ENCODE assay signal across 24 cellular contexts in the genomic region with DNA sequence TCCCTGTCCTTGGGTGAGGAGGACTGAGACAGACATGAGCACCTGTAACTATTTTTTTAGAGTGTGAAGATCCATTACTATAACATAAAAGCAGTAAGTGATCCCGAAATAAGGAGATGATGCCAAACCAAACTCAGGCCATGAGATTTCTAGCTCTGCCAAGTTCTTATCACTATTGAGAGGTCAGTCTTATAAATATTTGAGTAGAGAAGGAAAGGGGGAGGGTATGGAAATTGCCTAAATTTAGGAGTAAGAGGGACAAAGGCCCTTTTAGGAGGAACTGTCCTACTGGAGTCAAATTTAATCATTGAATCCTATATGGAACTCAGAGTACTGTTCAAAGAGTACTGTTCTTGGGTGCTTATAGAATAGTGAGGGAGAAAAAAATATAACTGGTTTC.
DNase-seq lines count a peak whose midpoint lies in the region; ATAC-seq, FAIRE-seq and TF ChIP-seq lines count a peak whose summit lies in the region.
"Had no signal": no experiment of that assay in that cellular context is flagged by ENCODE, and none has a peak within 500 bp of the region (broad histone marks: within the 10 kb centered on the region; RNA-seq: fewer than 3 reads in every experiment).

No MANE protein-coding gene starts in this region.

- H3K9me3 ChIP-seq in liver (ENCODE audit: control insufficient read depth in 4 of 4, low read length in 3 of 4) (no peaks in the 10 kb centered on the region), HepG2 (ENCODE audit: low read length) (no peaks in the 10 kb centered on the region), H9 (ENCODE audit: control insufficient read depth, low read depth, low read length) (no peaks in the 10 kb centered on the region)
- H3K9me3 ChIP-seq: A549; BE2C; BLaER1 treated with 17β-estradiol and CSF1 and Interleukin-3, amounts not matched to agents 10 nM and 100 nM had no signal

- H3K56ac ChIP-seq in H9 (ENCODE audit: insufficient read length, low read depth, low read length) = no peak overlapping the region

- H2BK5ac ChIP-seq in H9 (ENCODE audit: insufficient read length, low read length) = no peak overlapping the region

- H3K36me3 ChIP-seq in liver (ENCODE audit: control insufficient read depth in 4 of 4, insufficient read depth in 3 of 4, low read depth in 1 of 4, low read length in 3 of 4) (no peaks in the 10 kb centered on the region), HepG2 (replicated peaks in 1 of 2; ENCODE audit: control insufficient read depth in 1 of 2, insufficient read depth in 2 of 2, low read length in 2 of 2) (no peaks in the 10 kb centered on the region)
- H3K36me3 ChIP-seq: BE2C; BLaER1 treated with 17β-estradiol and CSF1 and Interleukin-3, amounts not matched to agents 10 nM and 100 nM had no signal

- H3K36me3 Mint-ChIP-seq in H9 (ENCODE audit: insufficient read depth in 1 of 3, low read depth in 3 of 3) (peaks cover 0 to 5% (median 4%) of the 10 kb centered on the region in 3 experiments; a peak in 4 of 7 replicates), chondrocyte (ENCODE audit: low read depth) (no peaks in the 10 kb centered on the region)
- H3K36me3 Mint-ChIP-seq: CD14-positive monocyte; CD8-positive, alpha-beta memory T cell had no signal

- no peaks in the 10 kb centered on the region for H3K79me2 ChIP-seq in HepG2 (ENCODE audit: insufficient read depth, low read length)
- H3K79me2 ChIP-seq in H9 (ENCODE audit: insufficient read depth, low read length) = no peaks in the 10 kb centered on the region

- TF ChIP-seq EP300 in HepG2 (IDR thresholded peaks at IDR 0.05; ENCODE audit: low read depth in 2 of 2, low read length in 2 of 2) = no peak
- TF ChIP-seq EP300 in HepG2 (CRISPR knock-in tag; IDR thresholded peaks at IDR 0.05; ENCODE audit: borderline replicate concordance) = no peak

- H3K4me3 ChIP-seq in liver (ENCODE audit: low read depth in 1 of 3, low read length in 3 of 3) = no peak overlapping the region
- no peak overlapping the region for H3K4me3 ChIP-seq in HepG2 (replicated peaks in 1 of 3; ENCODE audit: insufficient read depth in 1 of 3, low read depth in 2 of 3, low read length in 3 of 3)
- H3K4me3 ChIP-seq: A549; BLaER1 treated with 17β-estradiol and CSF1 and Interleukin-3, amounts not matched to agents 10 nM and 100 nM; GM12878; GM23248 had no signal

- H3T11ph ChIP-seq in H9 (ENCODE audit: low read length) = no peak overlapping the region

- no peak overlapping the region for H2AK5ac ChIP-seq in H9 (ENCODE audit: insufficient read length, low read length)

- H3K27me3 ChIP-seq in liver (ENCODE audit: control insufficient read depth in 4 of 4, insufficient read depth in 4 of 4, low read length in 3 of 4) (no peaks in the 10 kb centered on the region), HepG2 (ENCODE audit: control insufficient read depth in 1 of 2, insufficient read depth in 2 of 2, low read length in 2 of 2) (no peaks in the 10 kb centered on the region), H9 (ENCODE audit: insufficient read depth, low read length) (no peaks in the 10 kb centered on the region)
- H3K27me3 ChIP-seq: BE2C; BLaER1 treated with 17β-estradiol and CSF1 and Interleukin-3, amounts not matched to agents 10 nM and 100 nM had no signal

- ATAC-seq in HepG2 = no peak
- ATAC-seq: A549, GM12878 had no signal

- H3K9me3 Mint-ChIP-seq in H9 (peaks cover 0 to 3% of the 10 kb centered on the region in 2 experiments; a peak in 2 of 5 replicates), chondrocyte (ENCODE audit: low read depth) (no peaks in the 10 kb centered on the region)

- FAIRE-seq in HepG2 (lab: Jason Lieb, UNC) (no peak), H54 (lab: Jason Lieb, UNC) (no peak)
- FAIRE-seq: A549, GM12878, GM19239 had no signal

- intact Hi-C loops in HepG2 (cut with micrococcal nuclease; ENCODE audit: unreplicated experiment) = no loop called here

- CTCF ChIA-PET in HepG2 (lab: Yijun Ruan, JAX; ENCODE audit: low intra/inter-chr PET ratio, low total read pairs) = no interaction called here

- no peak for TF ChIP-seq CTCF in liver (IDR thresholded peaks at IDR 0.05; ENCODE audit: low read depth, low read length, missing input control)
- no peak for TF ChIP-seq CTCF in HepG2 (CRISPR knock-in tag; IDR thresholded peaks at IDR 0.05)
- TF ChIP-seq CTCF in H9 (conservative IDR thresholded peaks at IDR 0.05) = no peak
- TF ChIP-seq CTCF in chondrocyte (IDR thresholded peaks at IDR 0.05) = no peak

- TF ChIP-seq RAD21 in liver (IDR thresholded peaks at IDR 0.05) (no peak), HepG2 (CRISPR knock-in tag; IDR thresholded peaks at IDR 0.05) (no peak)

- no peaks in the 10 kb centered on the region for H3K79me1 ChIP-seq in H9 (ENCODE audit: insufficient read depth, low read depth, low read length, poor library complexity, severe bottlenecking)

- H3K27me3 Mint-ChIP-seq in H9 (ENCODE audit: low read depth) (no peaks in the 10 kb centered on the region), chondrocyte (ENCODE audit: low read depth) (no peaks in the 10 kb centered on the region)
- H3K27me3 Mint-ChIP-seq: CD4-positive, alpha-beta T cell had no signal

- TF ChIP-seq POLR2A in HepG2 (IDR thresholded peaks at IDR 0.05; ENCODE audit: insufficient read depth in 1 of 2, low read depth in 2 of 2, low read length in 2 of 2) (no peak), H54 (IDR thresholded peaks at IDR 0.05; ENCODE audit: low read depth, low read length) (no peak)

- no peak overlapping the region for H3K14ac ChIP-seq in H9 (ENCODE audit: insufficient read depth, low read length)

- H3K27ac ChIP-seq in liver (ENCODE audit: low read depth in 1 of 2, low read length in 2 of 2) (no peak overlapping the region), HepG2 (ENCODE audit: extremely low read length, insufficient read depth, low read length) (no peak overlapping the region), H9 (ENCODE audit: insufficient read length, low read depth, low read length) (no peak overlapping the region)
- H3K27ac ChIP-seq: A549; BLaER1 treated with 17β-estradiol and CSF1 and Interleukin-3, amounts not matched to agents 10 nM and 100 nM; GM23248 had no signal

- POLR2A ChIA-PET in HepG2 (lab: Yijun Ruan, JAX) = no interaction called here

- H2AFZ ChIP-seq in HepG2 (ENCODE audit: low read length) = no peak overlapping the region
- H2AFZ ChIP-seq in H9 (ENCODE audit: low read length) = no peak overlapping the region
- H2AFZ ChIP-seq: GM23248 had no signal

- H2BK120ac ChIP-seq in H9 (ENCODE audit: low read depth, low read length, poor library complexity, severe bottlenecking) = no peak overlapping the region

- no peak overlapping the region for H3K23ac ChIP-seq in H9 (ENCODE audit: insufficient read length, low read depth, low read length)

- DNase-seq in HepG2 (ENCODE audit: low spot score) = no peak
- no peak for DNase-seq in H9
- DNase-seq in astrocyte of the hippocampus (ENCODE audit: low read depth, low spot score) = peak; percentile 11
- DNase-seq in chondrocyte (ENCODE audit: low spot score) = no peak
- DNase-seq in H54 (ENCODE audit: insufficient read length, low spot score) = no peak
- DNase-seq in OCI-M1 (lab: John Stamatoyannopoulos, UW) = no peak
- DNase-seq: 8988T; ACHN; AML-193; BE2C; CD4-positive, alpha-beta T cell; CD8-positive, alpha-beta memory T cell; DMS153; DMS79; EL; GDM1; GM23248; HCEC 1CT had no signal

- peak overlapping the region; percentile 75 for H2BK20ac ChIP-seq in H9 (ENCODE audit: low read depth, low read length, poor library complexity, severe bottlenecking)

- no peak overlapping the region for H3K4me2 ChIP-seq in HepG2 (ENCODE audit: low read depth, low read length)
- H3K4me2 ChIP-seq in H9 (ENCODE audit: insufficient read depth, insufficient read length, low read length) = no peak overlapping the region
- H3K4me2 ChIP-seq: A549; BLaER1 treated with 17β-estradiol and CSF1 and Interleukin-3, amounts not matched to agents 10 nM and 100 nM had no signal

- H3K9ac ChIP-seq in liver (ENCODE audit: low read depth in 1 of 2, low read length in 2 of 2) (no peak overlapping the region), HepG2 (ENCODE audit: insufficient read depth, low read depth, low read length) (no peak overlapping the region), H9 (ENCODE audit: extremely low read depth, insufficient read length, low read length) (no peak overlapping the region)
- H3K9ac ChIP-seq: BLaER1 treated with 17β-estradiol and CSF1 and Interleukin-3, amounts not matched to agents 10 nM and 100 nM; GM23248 had no signal

- H4K20me1 ChIP-seq in HepG2 (ENCODE audit: insufficient read depth, low read length) = no peaks in the 10 kb centered on the region
- H4K20me1 ChIP-seq in H9 (ENCODE audit: control insufficient read depth, insufficient read depth, insufficient read length) = no peaks in the 10 kb centered on the region
- H4K20me1 ChIP-seq: BLaER1 treated with 17β-estradiol and CSF1 and Interleukin-3, amounts not matched to agents 10 nM and 100 nM had no signal

- no peak overlapping the region for H3K4ac ChIP-seq in H9 (ENCODE audit: low read depth, low read length)

- H3K4me1 ChIP-seq in liver (ENCODE audit: control insufficient read depth in 4 of 4, insufficient read depth in 4 of 4, low read length in 3 of 4) (peaks cover 2 to 21% (median 16%) of the 10 kb centered on the region in 4 donors), HepG2 (ENCODE audit: insufficient read depth, low read length) (no peaks in the 10 kb centered on the region), H9 (ENCODE audit: insufficient read depth, low read length) (no peaks in the 10 kb centered on the region; the same call in 1 of the 2 replicates)
- H3K4me1 ChIP-seq: A549; BE2C; BLaER1 treated with 17β-estradiol and CSF1 and Interleukin-3, amounts not matched to agents 10 nM and 100 nM had no signal

- in situ Hi-C loops in HepG2 (cut with HindIII; ENCODE audit: extremely low pct_ligation_motif_present, low pct_unique_long_range_greater_than_20kb) = no loop called here

- no TSS peak for BruUV-seq in HepG2 (replicated peaks; lab: Mats Ljungman, UMichigan)

- H4K91ac ChIP-seq in H9 (ENCODE audit: insufficient read length, low read depth, low read length) = no peak overlapping the region

- no peak overlapping the region for H4K8ac ChIP-seq in H9 (replicated peaks; ENCODE audit: insufficient read length, low read depth, low read length)

- H3K4me1 Mint-ChIP-seq in H9 (peaks cover 52 to 54% of the 10 kb centered on the region in 2 experiments), chondrocyte (ENCODE audit: low read depth) (peaks cover 10% of the 10 kb centered on the region)
- H3K4me1 Mint-ChIP-seq: CD14-positive monocyte; CD8-positive, alpha-beta memory T cell had no signal

- no peak overlapping the region for H4K5ac ChIP-seq in H9 (ENCODE audit: insufficient read length, low read depth, low read length)

- no peak overlapping the region for H3K4me3 Mint-ChIP-seq in H9
- H3K4me3 Mint-ChIP-seq in chondrocyte (ENCODE audit: unreplicated experiment) = no peak overlapping the region
- H3K4me3 Mint-ChIP-seq: CD14-positive monocyte; CD4-positive, alpha-beta T cell; CD8-positive, alpha-beta memory T cell had no signal

- H3K18ac ChIP-seq in H9 (ENCODE audit: insufficient read length, low read depth, low read length) = no peak overlapping the region

- no peak overlapping the region for H2BK12ac ChIP-seq in H9 (ENCODE audit: insufficient read length, low read depth, low read length)

- H3K27ac Mint-ChIP-seq in H9 (peak overlapping the region in 1 of 3 experiments; percentile 52; a peak in 2 of 7 replicates), chondrocyte (ENCODE audit: unreplicated experiment) (no peak overlapping the region)
- H3K27ac Mint-ChIP-seq: CD14-positive monocyte; CD4-positive, alpha-beta T cell; CD8-positive, alpha-beta memory T cell had no signal

- no peaks in the 10 kb centered on the region for H3K23me2 ChIP-seq in H9 (ENCODE audit: insufficient read length, low read depth, low read length, poor library complexity, severe bottlenecking)

- no peak overlapping the region for H2BK15ac ChIP-seq in H9 (ENCODE audit: low read depth, low read length)

- 25% methylated on average over 1 of the region's 1 CpG for WGBS in liver
- 6% methylated on average over 1 of the region's 1 CpG for WGBS in HepG2 (ENCODE audit: low lambda C conversion rate)
- WGBS in H9 (ENCODE audit: extremely low coverage, insufficient read length, low lambda C conversion rate) = no CpG with 5 or more reads among the region's 1 CpG
